ENCODE assay signal across 14 cellular contexts in the genomic region with DNA sequence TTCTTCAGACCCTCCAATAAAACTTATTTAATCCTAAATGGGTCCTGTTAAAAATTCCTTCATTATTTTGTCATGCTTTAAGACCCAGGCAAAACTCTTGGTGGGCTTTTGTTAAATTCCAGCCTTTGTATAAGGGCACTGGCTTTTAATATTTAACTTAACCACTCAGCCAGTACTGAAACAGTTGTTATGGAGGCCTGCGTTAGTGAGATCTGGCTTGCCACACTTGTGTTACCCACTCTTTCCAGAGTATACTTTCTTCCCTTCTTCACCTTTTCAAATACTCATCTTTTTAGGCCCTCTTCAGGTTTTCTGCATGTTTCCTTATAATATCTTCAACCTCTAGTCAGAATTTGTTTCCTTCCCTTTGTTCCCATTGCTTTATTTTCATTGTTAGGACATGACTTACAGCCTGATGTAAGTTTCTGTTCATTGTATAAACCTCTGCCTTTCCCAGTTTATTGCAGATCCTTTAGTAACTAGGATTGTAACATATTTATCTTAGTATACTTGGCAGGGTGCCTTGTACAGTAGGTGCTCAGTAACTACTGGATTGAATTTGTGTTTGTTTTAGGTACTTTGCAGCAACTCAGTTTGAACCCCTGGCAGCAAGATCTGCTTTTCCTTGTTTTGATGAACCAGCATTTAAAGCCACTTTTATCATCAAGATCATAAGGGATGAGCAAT. TPM values are rescaled to one million over a fixed set of nuclear protein-coding genes. Genes with fewer than 3 reads are reported as not detected.
DNase-seq lines count a peak whose midpoint lies in the region; ATAC-seq, FAIRE-seq and TF ChIP-seq lines count a peak whose summit lies in the region.
"Had no signal": no experiment of that assay in that cellular context is flagged by ENCODE, and none has a peak within 500 bp of the region (broad histone marks: within the 10 kb centered on the region; RNA-seq: fewer than 3 reads in every experiment).

No MANE protein-coding gene starts in this region.

- no peaks in the 10 kb centered on the region for H4K20me1 ChIP-seq in keratinocyte (ENCODE audit: control insufficient read depth, extremely low read depth, insufficient read depth, low read length)

- dilution Hi-C loops in keratinocyte (cut with MboI; ENCODE audit: extremely low pct_ligation_motif_present, low sequenced_read_pairs), result no loop called here

- H3K9ac ChIP-seq in keratinocyte (ENCODE audit: control insufficient read depth, extremely low read depth, insufficient read depth, low read length) (no peak overlapping the region), rectal smooth muscle tissue (ENCODE audit: low read length) (no peak overlapping the region)

- H3K27me3 ChIP-seq in keratinocyte (ENCODE audit: control insufficient read depth, extremely low read depth, insufficient read depth, low read length), result no peaks in the 10 kb centered on the region
- no peaks in the 10 kb centered on the region for H3K27me3 ChIP-seq in rectal smooth muscle tissue (ENCODE audit: control insufficient read depth, insufficient read depth, low read length)
- H3K27me3 ChIP-seq: ovary had no signal

- peaks cover 47% of the 10 kb centered on the region for H3K36me3 Mint-ChIP-seq in activated CD8-positive, alpha-beta T cell treated with anti-CD3 and anti-CD28 coated beads for 36 hours (ENCODE audit: low read depth)
- peaks cover 72% of the 10 kb centered on the region for H3K36me3 Mint-ChIP-seq in activated CD8-positive, alpha-beta T cell treated with anti-CD3 and anti-CD28 coated beads, Interleukin-2, amount 10 ng/mL, durations not matched to agents 7 days and 5 days (ENCODE audit: low read depth)

- intact Hi-C loops in activated CD8-positive, alpha-beta T cell treated with anti-CD3 and anti-CD28 coated beads for 36 hours (cut with micrococcal nuclease), result no loop called here

- POLR2A ChIA-PET in activated CD8-positive, alpha-beta T cell treated with anti-CD3 and anti-CD28 coated beads for 36 hours (lab: Charles Lee), result no interaction called here
- POLR2A ChIA-PET in activated CD8-positive, alpha-beta T cell treated with anti-CD3 and anti-CD28 coated beads, Interleukin-2, amount 10 ng/mL, durations not matched to agents 7 days and 5 days (lab: Charles Lee), result no interaction called here

- no peak for DNase-seq in activated CD8-positive, alpha-beta T cell treated with anti-CD3 and anti-CD28 coated beads for 36 hours
- no peak for DNase-seq in activated CD8-positive, alpha-beta T cell treated with anti-CD3 and anti-CD28 coated beads, Interleukin-2, amount 10 ng/mL, durations not matched to agents 7 days and 5 days
- DNase-seq in astrocyte of the spinal cord (ENCODE audit: low read depth, low spot score) (peak; percentile 52), keratinocyte (ENCODE audit: low read depth, low spot score) (no peak), epidermal melanocyte (ENCODE audit: insufficient read length, low spot score) (no peak), DMS79 (lab: John Stamatoyannopoulos, UW) (no peak)
- no peak for DNase-seq in activated CD4-positive, CD25-positive, alpha-beta regulatory T cell (lab: John Stamatoyannopoulos, UW)
- DNase-seq: activated CD8-positive, alpha-beta memory T cell treated with anti-CD3 and anti-CD28 coated beads for 24 hours; activated gamma-delta T cell treated with Interleukin-2 at 50 U/mL for 16 hours; central memory CD4-positive, alpha-beta T cell; NCI-H2171 treated with DMSO at 0.1 percent for 48 hours; ovary; SIG-M5 had no signal

- H3K27ac Mint-ChIP-seq in activated CD8-positive, alpha-beta T cell treated with anti-CD3 and anti-CD28 coated beads for 36 hours, result peak overlapping the region; percentile 3
- H3K27ac Mint-ChIP-seq in activated CD8-positive, alpha-beta T cell treated with anti-CD3 and anti-CD28 coated beads, Interleukin-2, amount 10 ng/mL, durations not matched to agents 7 days and 5 days, result no peak overlapping the region

- peaks cover 6 to 8% of the 10 kb centered on the region in 2 experiments for H3K36me3 ChIP-seq in keratinocyte (ENCODE audit: control insufficient read depth in 2 of 2, extremely low read depth in 1 of 2, insufficient read depth in 2 of 2, low read length in 2 of 2)
- peaks cover 3% of the 10 kb centered on the region for H3K36me3 ChIP-seq in rectal smooth muscle tissue (ENCODE audit: control insufficient read depth, insufficient read depth, low read length)
- H3K36me3 ChIP-seq: ovary had no signal

- TF ChIP-seq CTCF in activated CD8-positive, alpha-beta T cell treated with anti-CD3 and anti-CD28 coated beads for 36 hours (IDR thresholded peaks at IDR 0.05), result no peak
- no peak for TF ChIP-seq CTCF in astrocyte of the spinal cord (IDR thresholded peaks at IDR 0.05; ENCODE audit: low read depth, low read length)
- TF ChIP-seq CTCF in keratinocyte (optimal IDR thresholded peaks at IDR 0.05 in 1 of 3, IDR thresholded peaks at IDR 0.05 in 1 of 3, conservative IDR thresholded peaks at IDR 0.05 in 1 of 3; ENCODE audit: extremely low read depth in 1 of 3, insufficient read depth in 2 of 3, low read length in 3 of 3), result no peak

- no peaks in the 10 kb centered on the region for H3K9me3 Mint-ChIP-seq in activated CD8-positive, alpha-beta T cell treated with anti-CD3 and anti-CD28 coated beads for 36 hours
- no peaks in the 10 kb centered on the region for H3K9me3 Mint-ChIP-seq in activated CD8-positive, alpha-beta T cell treated with anti-CD3 and anti-CD28 coated beads, Interleukin-2, amount 10 ng/mL, durations not matched to agents 7 days and 5 days (ENCODE audit: insufficient read depth)

- CTCF ChIA-PET in activated CD8-positive, alpha-beta T cell treated with anti-CD3 and anti-CD28 coated beads for 36 hours (lab: Charles Lee), result no interaction called here
- CTCF ChIA-PET in activated CD8-positive, alpha-beta T cell treated with anti-CD3 and anti-CD28 coated beads, Interleukin-2, amount 10 ng/mL, durations not matched to agents 7 days and 5 days (lab: Charles Lee), result interaction anchor here (4.6 kb wide), 1 partner anchor 12 kb away, joined by 19 read pairs; no protein-coding TSS in a partner anchor

- H3K9me3 ChIP-seq in keratinocyte (ENCODE audit: control insufficient read depth, low read depth, low read length), result no peaks in the 10 kb centered on the region
- H3K9me3 ChIP-seq: ovary had no signal

- no peak for ATAC-seq in activated CD8-positive, alpha-beta T cell treated with anti-CD3 and anti-CD28 coated beads for 36 hours
- no peak for ATAC-seq in activated CD8-positive, alpha-beta T cell treated with anti-CD3 and anti-CD28 coated beads, Interleukin-2, amount 10 ng/mL, durations not matched to agents 7 days and 5 days

- H3K4me3 ChIP-seq in astrocyte of the spinal cord (ENCODE audit: low read depth, low read length), result no peak overlapping the region
- H3K4me3 ChIP-seq in keratinocyte (ENCODE audit: control insufficient read depth in 2 of 3, extremely low read depth in 1 of 3, insufficient read depth in 2 of 3, low read depth in 1 of 3, low read length in 3 of 3), result no peak overlapping the region
- no peak overlapping the region for H3K4me3 ChIP-seq in rectal smooth muscle tissue (ENCODE audit: low read length)
- H3K4me3 ChIP-seq: ovary had no signal

- no peaks in the 10 kb centered on the region for H3K4me1 ChIP-seq in keratinocyte (ENCODE audit: control insufficient read depth, extremely low read depth, insufficient read depth, low read length)
- peaks cover 4% of the 10 kb centered on the region for H3K4me1 ChIP-seq in rectal smooth muscle tissue (ENCODE audit: control insufficient read depth, insufficient read depth, low read length)

- H3K9me1 ChIP-seq in keratinocyte (ENCODE audit: control insufficient read depth, extremely low read depth, insufficient read depth, low read length), result no peaks in the 10 kb centered on the region

- H3K4me3 Mint-ChIP-seq in activated CD8-positive, alpha-beta T cell treated with anti-CD3 and anti-CD28 coated beads for 36 hours, result no peak overlapping the region
- H3K4me3 Mint-ChIP-seq in activated CD8-positive, alpha-beta T cell treated with anti-CD3 and anti-CD28 coated beads, Interleukin-2, amount 10 ng/mL, durations not matched to agents 7 days and 5 days, result no peak overlapping the region

- peak; percentile 39 for FAIRE-seq in keratinocyte (lab: Jason Lieb, UNC)

- H3K27me3 Mint-ChIP-seq in activated CD8-positive, alpha-beta T cell treated with anti-CD3 and anti-CD28 coated beads for 36 hours, result no peaks in the 10 kb centered on the region
- H3K27me3 Mint-ChIP-seq in activated CD8-positive, alpha-beta T cell treated with anti-CD3 and anti-CD28 coated beads, Interleukin-2, amount 10 ng/mL, durations not matched to agents 7 days and 5 days (ENCODE audit: low read depth), result no peaks in the 10 kb centered on the region

- H3K27ac ChIP-seq in keratinocyte (ENCODE audit: control insufficient read depth, insufficient read depth, low read length), result no peak overlapping the region
- peak overlapping the region; percentile 22 for H3K27ac ChIP-seq in rectal smooth muscle tissue (ENCODE audit: low read depth, low read length)
- H3K27ac ChIP-seq: ovary had no signal

- in situ Hi-C loops in astrocyte of the spinal cord (cut with HindIII; ENCODE audit: low sequenced_read_pairs), result no loop called here

- H3K4me1 Mint-ChIP-seq in activated CD8-positive, alpha-beta T cell treated with anti-CD3 and anti-CD28 coated beads for 36 hours (ENCODE audit: low read depth), result peaks cover 50% of the 10 kb centered on the region
- H3K4me1 Mint-ChIP-seq in activated CD8-positive, alpha-beta T cell treated with anti-CD3 and anti-CD28 coated beads, Interleukin-2, amount 10 ng/mL, durations not matched to agents 7 days and 5 days (ENCODE audit: low read depth), result peaks cover 28% of the 10 kb centered on the region

- peaks cover 12% of the 10 kb centered on the region for H3K79me2 ChIP-seq in keratinocyte (ENCODE audit: control insufficient read depth, insufficient read depth, low read length)

- H2AFZ ChIP-seq in keratinocyte (ENCODE audit: control insufficient read depth, low read length), result no peak overlapping the region

- no peak overlapping the region for H3K4me2 ChIP-seq in keratinocyte (ENCODE audit: control insufficient read depth, extremely low read depth, insufficient read depth, low read depth, low read length)

RNA-seq across cellular contexts. Expression of a gene that starts 48.8 kb away (rescaled TPM):
- total RNA-seq in activated CD8-positive, alpha-beta T cell treated with anti-CD3 and anti-CD28 coated beads for 36 hours, result 10 to 100 TPM; 51.2 to 53.7 TPM
- total RNA-seq in activated CD8-positive, alpha-beta T cell treated with anti-CD3 and anti-CD28 coated beads, Interleukin-2, amount 10 ng/mL, durations not matched to agents 7 days and 5 days, result 10 to 100 TPM; 85.9 to 90.1 TPM
- 20.1 to 26.6 TPM (median 24.6 TPM) in 3 replicates for polyA plus RNA-seq in keratinocyte
- 6.1 TPM for polyA plus RNA-seq in keratinocyte (2011; ENCODE audit: low read depth)
- polyA plus RNA-seq in keratinocyte (2011; cell fraction: cytosol; rRNA removed), result 3.3 and 7.1 TPM in 2 replicates
- polyA plus RNA-seq in keratinocyte (2011; cell fraction: nucleus; rRNA removed), result 38.0 and 53.6 TPM in 2 replicates
- polyA plus RNA-seq in keratinocyte (2012; ENCODE audit: low replicate concordance), result 10.2 and 13.9 TPM in 2 replicates
- 22.2 to 114 TPM (median 78.7 TPM) in 3 replicates for polyA minus RNA-seq in keratinocyte
- polyA minus RNA-seq in keratinocyte (2011; cell fraction: cytosol; rRNA and poly(A)+ RNA removed), result 20.1 TPM
- polyA minus RNA-seq in keratinocyte (2011; cell fraction: nucleus; rRNA and poly(A)+ RNA removed), result 107 and 229 TPM in 2 replicates
